ENCODE assay signal across 15 cellular contexts in genomic region chr11:16926868-16927267, GRCh38.
DNase-seq lines count a peak whose midpoint lies in the region; ATAC-seq and TF ChIP-seq lines count a peak whose summit lies in the region.
"Had no signal": no experiment of that assay in that cellular context is flagged by ENCODE, and none has a peak within 500 bp of the region (broad histone marks: within the 10 kb centered on the region; RNA-seq: fewer than 3 reads in every experiment).

No MANE protein-coding gene starts in this region.

- peaks cover 14% of the 10 kb centered on the region for H3F3A ChIP-seq in neural progenitor cell (ENCODE audit: low read depth)

- H3K4me2 ChIP-seq in HCT116 (ENCODE audit: low read length) (0 out of 2 replicates have a peak overlapping the region, but pooled peaks have one; percentile 98), neural progenitor cell (peak overlapping the region; percentile 97)

- H3K4me1 Mint-ChIP-seq in endodermal cell (peaks cover 56% of the 10 kb centered on the region), neural progenitor cell (peaks cover 21% of the 10 kb centered on the region), CD14-positive monocyte (peaks cover 7% of the 10 kb centered on the region)

- TF ChIP-seq RAD21 in HCT116 (IDR thresholded peaks at IDR 0.05; ENCODE audit: low read depth), result no peak

- H3K36me3 ChIP-seq in HCT116 (ENCODE audit: control insufficient read depth in 1 of 2, insufficient read depth in 2 of 2, low read length in 2 of 2) (no peaks in the 10 kb centered on the region), endodermal cell (ENCODE audit: control insufficient read depth, insufficient read depth, low read length) (no peaks in the 10 kb centered on the region), neural progenitor cell (no peaks in the 10 kb centered on the region), stomach (no peaks in the 10 kb centered on the region)
- H3K36me3 ChIP-seq: BE2C had no signal

- H3K4me1 ChIP-seq in HCT116 (ENCODE audit: control insufficient read depth in 1 of 2, insufficient read depth in 2 of 2, low read length in 2 of 2), result peaks cover 25 to 46% of the 10 kb centered on the region in 2 experiments
- peaks cover 23% of the 10 kb centered on the region for H3K4me1 ChIP-seq in endodermal cell (ENCODE audit: control insufficient read depth, insufficient read depth, low read length)
- H3K4me1 ChIP-seq in neural progenitor cell, result peaks cover 54% of the 10 kb centered on the region
- peaks cover 27 to 51% (median 36%) of the 10 kb centered on the region in 4 donors for H3K4me1 ChIP-seq in stomach
- H3K4me1 ChIP-seq: BE2C had no signal

- RAD21 ChIA-PET in HCT116 (lab: Charles Lee; ENCODE audit: low non-redundant PET in 1 of 2, low total read pairs in 2 of 2, uncharacterized antibody in 2 of 2, unreplicated experiment in 2 of 2), result no interaction called here

- intact Hi-C loops in HCT116 (cut with micrococcal nuclease) (no loop called here), CD14-positive monocyte (cut with micrococcal nuclease) (no loop called here), stomach (cut with DNase I; ENCODE audit: low total_unique reads) (no loop called here)

- no peak overlapping the region for H2AFZ ChIP-seq in HCT116 (ENCODE audit: low read depth, low read length, poor library complexity, severe bottlenecking)
- H2AFZ ChIP-seq in neural progenitor cell (replicated peaks), result no peak overlapping the region
- H2AFZ ChIP-seq: GM23248 had no signal

- no peak overlapping the region for H3K27ac ChIP-seq in HCT116 (ENCODE audit: low read depth, low read length)
- H3K27ac ChIP-seq in endodermal cell (ENCODE audit: low read depth, low read length), result no peak overlapping the region
- no peak overlapping the region for H3K27ac ChIP-seq in neural progenitor cell
- H3K27ac ChIP-seq in stomach, result no peak overlapping the region
- H3K27ac ChIP-seq: C4-2B, GM23248 had no signal

- H3K79me2 ChIP-seq in HCT116 (ENCODE audit: insufficient read depth, low read length), result no peaks in the 10 kb centered on the region
- H3K79me2 ChIP-seq in neural progenitor cell (ENCODE audit: low read depth), result no peaks in the 10 kb centered on the region

- H3K27me3 ChIP-seq in HCT116 (ENCODE audit: insufficient read depth, low read length) (no peaks in the 10 kb centered on the region), endodermal cell (ENCODE audit: control insufficient read depth, insufficient read depth, low read length, poor library complexity, severe bottlenecking) (peaks cover 18% of the 10 kb centered on the region), neural progenitor cell (peaks cover 51% of the 10 kb centered on the region), stomach (peaks cover 0 to 31% (median 14%) of the 10 kb centered on the region in 3 donors)

- no peak overlapping the region for H3K4me3 ChIP-seq in HCT116 (replicated peaks in 1 of 2; ENCODE audit: low read depth in 1 of 2, low read length in 2 of 2)
- peak overlapping the region; percentile 82 for H3K4me3 ChIP-seq in endodermal cell (ENCODE audit: low read length)
- no peak overlapping the region for H3K4me3 ChIP-seq in neural progenitor cell
- no peak overlapping the region for H3K4me3 ChIP-seq in stomach
- H3K4me3 ChIP-seq: GM12878, GM23248 had no signal

- H4K20me1 ChIP-seq in HCT116 (ENCODE audit: insufficient read depth) (no peaks in the 10 kb centered on the region), neural progenitor cell (ENCODE audit: low read depth) (peaks cover 75% of the 10 kb centered on the region)

- H3K4me3 Mint-ChIP-seq in endodermal cell (peak overlapping the region; percentile 65), neural progenitor cell (no peak overlapping the region), CD14-positive monocyte (peak overlapping the region in 1 of 2 donors; percentile 74)

- no peaks in the 10 kb centered on the region for H3K9me3 Mint-ChIP-seq in endodermal cell
- H3K9me3 Mint-ChIP-seq in neural progenitor cell, result no peaks in the 10 kb centered on the region
- peaks cover 0 to 7% (median 1%) of the 10 kb centered on the region in 7 donors for H3K9me3 Mint-ChIP-seq in CD14-positive monocyte
- H3K9me3 Mint-ChIP-seq: CD8-positive, alpha-beta memory T cell; H9; IgD-negative memory B cell had no signal

- TF ChIP-seq EP300 in stomach (IDR thresholded peaks at IDR 0.05), result no peak

- WGBS in endodermal cell (ENCODE audit: insufficient coverage in 1 of 2, insufficient read length in 1 of 2), 2 experiments, result 30 to 51% methylated on average over 4 to 6 of the region's 7 CpGs
- WGBS in stomach, 5 donors, result 88 to 94% (median 91%) methylated on average over 7 of the region's 7 CpGs

- H3K9ac ChIP-seq in HCT116 (ENCODE audit: low read length) (no peak overlapping the region), endodermal cell (ENCODE audit: extremely low read depth, low read length, poor library complexity, severe bottlenecking) (no peak overlapping the region), neural progenitor cell (no peak overlapping the region)
- H3K9ac ChIP-seq: GM23248 had no signal

- TF ChIP-seq CTCF in HCT116 (IDR thresholded peaks at IDR 0.05 in 2 of 3, conservative IDR thresholded peaks at IDR 0.05 in 1 of 3; ENCODE audit: borderline replicate concordance in 1 of 3, insufficient read depth in 1 of 3, low read depth in 2 of 3, low read length in 2 of 3) (no peak), endodermal cell (conservative IDR thresholded peaks at IDR 0.05) (no peak), neural progenitor cell (IDR thresholded peaks at IDR 0.05) (no peak), CD14-positive monocyte (IDR thresholded peaks at IDR 0.05) (no peak), stomach (IDR thresholded peaks at IDR 0.05) (no peak)

- CTCF ChIA-PET in HCT116 (lab: Charles Lee), result no interaction called here

- H3K27ac Mint-ChIP-seq in endodermal cell (peak overlapping the region; percentile 84), neural progenitor cell (no peak overlapping the region), CD14-positive monocyte (no peak overlapping the region)
- H3K27ac Mint-ChIP-seq: H9 had no signal

- no peaks in the 10 kb centered on the region for H3K9me2 ChIP-seq in HCT116 (ENCODE audit: insufficient read depth)

- H3K36me3 Mint-ChIP-seq in endodermal cell (ENCODE audit: low read depth) (no peaks in the 10 kb centered on the region), neural progenitor cell (no peaks in the 10 kb centered on the region), CD14-positive monocyte (peaks cover 0 to 1% of the 10 kb centered on the region in 2 donors)
- H3K36me3 Mint-ChIP-seq: IgD-negative memory B cell had no signal

- DNase-seq in HCT116 (ENCODE audit: low read depth, low spot score) (no peak), endodermal cell (peak; percentile 63), neural progenitor cell (ENCODE audit: low spot score) (peak; percentile 41), Ammon's horn (ENCODE audit: low spot score) (no peak), CD14-positive monocyte (ENCODE audit: low spot score) (no peak), stomach (no peak)
- DNase-seq: BE2C; Caco-2; CD8-positive, alpha-beta memory T cell; GM23248; H9 had no signal

- POLR2A ChIA-PET in HCT116 (lab: Charles Lee), result no interaction called here

- TF ChIP-seq POLR2A in HCT116 (IDR thresholded peaks at IDR 0.05; ENCODE audit: borderline replicate concordance, extremely low read depth, insufficient read depth, insufficient read length) (no peak), stomach (IDR thresholded peaks at IDR 0.05) (no peak)

- H3K27me3 Mint-ChIP-seq in endodermal cell (ENCODE audit: insufficient read depth) (peaks cover 36% of the 10 kb centered on the region), neural progenitor cell (ENCODE audit: insufficient read depth, low read depth) (peaks cover 26% of the 10 kb centered on the region), CD14-positive monocyte (ENCODE audit: low read depth in 3 of 3) (peaks cover 51 to 60% (median 53%) of the 10 kb centered on the region in 3 donors)

- ATAC-seq in HCT116 (no peak), GM18498 (IDR thresholded peaks at IDR 0.05; ENCODE audit: unreplicated experiment) (no peak)
- ATAC-seq: GM12878 had no signal

- no peaks in the 10 kb centered on the region for H3K9me3 ChIP-seq in HCT116 (ENCODE audit: control insufficient read depth in 1 of 2, insufficient read depth in 1 of 2, low read depth in 1 of 2, low read length in 2 of 2)
- no peaks in the 10 kb centered on the region for H3K9me3 ChIP-seq in endodermal cell (ENCODE audit: control insufficient read depth, low read length)
- H3K9me3 ChIP-seq in neural progenitor cell (ENCODE audit: low read depth), result no peaks in the 10 kb centered on the region
- H3K9me3 ChIP-seq in stomach, result no peaks in the 10 kb centered on the region
- H3K9me3 ChIP-seq: BE2C, Caco-2 had no signal

- no TSS peak for BruUV-seq in HCT116 (replicated peaks; lab: Mats Ljungman, UMichigan)

TF ChIP-seq in HCT116, 20 proteins besides CTCF, POLR2A, EP300 and RAD21 (continues in another document):
- TF ChIP-seq ZFX (IDR thresholded peaks at IDR 0.05), result no peak
- TF ChIP-seq SP1 (IDR thresholded peaks at IDR 0.05; ENCODE audit: low read depth), result no peak
- no peak for TF ChIP-seq REST (IDR thresholded peaks at IDR 0.05; ENCODE audit: low read depth)
- TF ChIP-seq SIN3A (IDR thresholded peaks at IDR 0.05; ENCODE audit: low read depth), result no peak
- no peak for TF ChIP-seq JUND (IDR thresholded peaks at IDR 0.05)
- TF ChIP-seq POLR2AphosphoS5 (IDR thresholded peaks at IDR 0.05; ENCODE audit: low read depth, low read length), result no peak

Comparison
In these comparisons a context has a peak if more than half of its experiments do, and no peak if none do; other contexts are left out.
1. DNase-seq: peak in endodermal cell (single experiment) and neural progenitor cell (single experiment); none in HCT116 (single experiment), Ammon's horn (single experiment), CD14-positive monocyte (single experiment) and stomach (single experiment).